In genomic region chr13:110447058-110447511, GRCh38 we compare ENCODE assay signal across 14 cellular contexts.
DNase-seq lines count a peak whose midpoint lies in the region; ATAC-seq, FAIRE-seq and TF ChIP-seq lines count a peak whose summit lies in the region.
"Had no signal": no experiment of that assay in that cellular context is flagged by ENCODE, and none has a peak within 500 bp of the region (broad histone marks: within the 10 kb centered on the region; RNA-seq: fewer than 3 reads in every experiment).

No MANE protein-coding gene starts in this region.

- no peaks in the 10 kb centered on the region for H3K9me3 Mint-ChIP-seq in Caco-2 (ENCODE audit: unreplicated experiment)

- no peak overlapping the region for H3K27ac ChIP-seq in kidney (ENCODE audit: low read depth in 2 of 2, low read length in 2 of 2)
- H3K27ac ChIP-seq: HL-60 had no signal

- no peaks in the 10 kb centered on the region for H3K27me3 Mint-ChIP-seq in Caco-2 (ENCODE audit: insufficient read depth, unreplicated experiment)

- intact Hi-C loops in Caco-2 (cut with micrococcal nuclease; ENCODE audit: unreplicated experiment), result no loop called here
- intact Hi-C loops in kidney (cut with DNase I), result no loop called here

- peak overlapping the region; percentile 89 for H3K27ac Mint-ChIP-seq in Caco-2 (ENCODE audit: unreplicated experiment)

- peak overlapping the region; percentile 60 for H3K4me3 Mint-ChIP-seq in Caco-2 (ENCODE audit: unreplicated experiment)

- H3K36me3 Mint-ChIP-seq in Caco-2 (ENCODE audit: insufficient read depth, unreplicated experiment), result peaks cover 14% of the 10 kb centered on the region

- no peak for TF ChIP-seq CTCF in Caco-2 (IDR thresholded peaks at IDR 0.05; ENCODE audit: insufficient read depth in 1 of 2, low read depth in 1 of 2, low read length in 1 of 2, severe bottlenecking in 1 of 2, unreplicated experiment in 1 of 2)
- no peak for TF ChIP-seq CTCF in kidney (IDR thresholded peaks at IDR 0.05; ENCODE audit: borderline replicate concordance, extremely low read depth, insufficient read depth)

- DNase-seq in Caco-2 (no peak), RPMI8226 (peak; percentile 23), kidney (peak; percentile 15), NCI-H510A (lab: John Stamatoyannopoulos, UW) (no peak), kidney glomerular epithelial cell (lab: John Stamatoyannopoulos, UW) (no peak)
- DNase-seq: activated CD8-positive, alpha-beta memory T cell treated with anti-CD3 and anti-CD28 coated beads, Interleukin-2, amount 50 U/mL, for 4 hours; left colon; NCI-H1436; posterior cingulate gyrus had no signal

- H3K4me1 Mint-ChIP-seq in Caco-2 (ENCODE audit: low read depth, unreplicated experiment), result peaks cover 42% of the 10 kb centered on the region

- CTCF ChIA-PET in Caco-2 (lab: Charles Lee), result no interaction called here

- POLR2A ChIA-PET in Caco-2 (lab: Charles Lee), result no interaction called here

- no peaks in the 10 kb centered on the region for H3K9me3 ChIP-seq in Caco-2
- H3K9me3 ChIP-seq in kidney (ENCODE audit: control insufficient read depth in 1 of 2, low read length in 2 of 2), result no peaks in the 10 kb centered on the region
- H3K9me3 ChIP-seq: tibial nerve had no signal

- no peaks in the 10 kb centered on the region for H3K36me3 ChIP-seq in Caco-2 (ENCODE audit: control insufficient read depth, insufficient read depth, low read length)
- H3K36me3 ChIP-seq in kidney (ENCODE audit: control insufficient read depth in 1 of 2, insufficient read depth in 2 of 2, low read length in 2 of 2), result peaks cover 10 to 26% of the 10 kb centered on the region in 2 donors

- H3K4me1 ChIP-seq in Caco-2 (peaks cover 65% of the 10 kb centered on the region), kidney (ENCODE audit: control insufficient read depth in 1 of 2, insufficient read depth in 1 of 2, low read depth in 1 of 2, low read length in 2 of 2) (no peaks in the 10 kb centered on the region)

- no peak overlapping the region for H3K9ac ChIP-seq in kidney (ENCODE audit: low read length in 2 of 2)

- no peaks in the 10 kb centered on the region for H3K27me3 ChIP-seq in Caco-2 (replicated peaks; ENCODE audit: control insufficient read depth, insufficient read depth, low read length)
- H3K27me3 ChIP-seq: tibial nerve had no signal

- FAIRE-seq in kidney (lab: Jason Lieb, UNC), result no peak

- ATAC-seq in GM21717 (IDR thresholded peaks at IDR 0.05; ENCODE audit: unreplicated experiment) (peak; percentile 43), GM19324 (IDR thresholded peaks at IDR 0.05; ENCODE audit: low FRiP score, unreplicated experiment) (no peak), HG02938 (IDR thresholded peaks at IDR 0.05; ENCODE audit: unreplicated experiment) (no peak)
- ATAC-seq: left colon had no signal

- no TSS peak for BruUV-seq in Caco-2 (replicated peaks; lab: Mats Ljungman, UMichigan)

- H3K4me3 ChIP-seq in Caco-2 (ENCODE audit: low read depth, low read length) (no peak overlapping the region), kidney (ENCODE audit: low read length in 2 of 2) (no peak overlapping the region)
- H3K4me3 ChIP-seq: tibial nerve had no signal

Comparison
In these comparisons a context has a peak if more than half of its experiments do, and no peak if none do; other contexts are left out.
1. DNase-seq: peak in RPMI8226 (single experiment) and kidney (single experiment); none in Caco-2 (0 of 2), NCI-H510A (single experiment) and kidney glomerular epithelial cell (single experiment).